ENCODE assay signal across 8 cellular contexts in genomic region chr15:69031013-69032001, GRCh38. TPM values are rescaled to one million over a fixed set of nuclear protein-coding genes. Genes with fewer than 3 reads are reported as not detected.
A peak's percentile ranks its signal among the peaks of the same experiment; 100 is the strongest.
DNase-seq lines count a peak whose midpoint lies in the region; ATAC-seq and TF ChIP-seq lines count a peak whose summit lies in the region.

No MANE protein-coding gene starts in this region.

- H3K4me3 ChIP-seq in AG04450 (ENCODE audit: low read depth, low read length) (peak overlapping the region; percentile 44), HCT116 (replicated peaks in 1 of 2; ENCODE audit: low read depth in 1 of 2, low read length in 2 of 2) (peak overlapping the region; percentile 44 to 59), WI38 (ENCODE audit: low read depth, low read length) (peak overlapping the region; percentile 40), ectodermal cell (ENCODE audit: insufficient read depth, low read depth, low read length) (peak overlapping the region; percentile 34), lung (no peak overlapping the region), stomach (peak overlapping the region; percentile 31 to 45 (median 32))

- DNase-seq in AG04450 (ENCODE audit: low read depth, low spot score) (no peak), HCT116 (ENCODE audit: low read depth, low spot score) (peak; percentile 65), lung (ENCODE audit: low spot score) (peak; percentile 39), stomach (peak; percentile 41), H4 (ENCODE audit: low spot score) (no peak)

- POLR2A ChIA-PET in AG04450 (lab: Yijun Ruan, JAX), result interaction anchor here (0.7 kb wide), 1 partner anchor 18 kb away, joined by 3 read pairs; no protein-coding TSS in a partner anchor
- POLR2A ChIA-PET in HCT116 (lab: Charles Lee), result interaction anchor here (0.9 kb wide), 1 partner anchor 14 kb away, joined by 4 read pairs; no protein-coding TSS in a partner anchor

- TF ChIP-seq POLR2A in HCT116 (IDR thresholded peaks at IDR 0.05; ENCODE audit: borderline replicate concordance, extremely low read depth, insufficient read depth, insufficient read length) (no peak), stomach (IDR thresholded peaks at IDR 0.05) (no peak)

- no peaks in the 10 kb centered on the region for H3K36me3 ChIP-seq in HCT116 (ENCODE audit: control insufficient read depth in 1 of 2, insufficient read depth in 2 of 2, low read length in 2 of 2)
- no peaks in the 10 kb centered on the region for H3K36me3 ChIP-seq in ectodermal cell (ENCODE audit: control insufficient read depth, insufficient read depth, low read length)
- H3K36me3 ChIP-seq in lung (ENCODE audit: control insufficient read depth in 2 of 2, insufficient read depth in 2 of 2, low read length in 2 of 2), result no peaks in the 10 kb centered on the region
- no peaks in the 10 kb centered on the region for H3K36me3 ChIP-seq in stomach

- no peak for TF ChIP-seq EP300 in stomach (IDR thresholded peaks at IDR 0.05)

- CTCF ChIA-PET in AG04450 (lab: Charles Lee), result interaction anchor here (0.6 to 1.8 kb wide), 13 partner anchors 10 to 428 kb away, joined by 3 to 8 read pairs (median 3); no protein-coding TSS in a partner anchor
- CTCF ChIA-PET in HCT116 (lab: Charles Lee), result interaction anchor here (0.6 to 2.2 kb wide), 21 partner anchors 8 to 778 kb away, joined by 3 to 13 read pairs (median 5); no protein-coding TSS in a partner anchor

- H3K79me2 ChIP-seq in HCT116 (ENCODE audit: insufficient read depth, low read length), result no peaks in the 10 kb centered on the region

- H3K9ac ChIP-seq in HCT116 (ENCODE audit: low read length), result peak overlapping the region; percentile 35; the same call in 1 of the 2 replicates

- H3K4me1 ChIP-seq in HCT116 (ENCODE audit: control insufficient read depth in 1 of 2, insufficient read depth in 2 of 2, low read length in 2 of 2) (peaks cover 7 to 49% of the 10 kb centered on the region in 2 experiments; a peak in 3 of 4 replicates), ectodermal cell (ENCODE audit: control insufficient read depth, insufficient read depth, low read length) (no peaks in the 10 kb centered on the region), lung (ENCODE audit: control insufficient read depth in 2 of 2, insufficient read depth in 2 of 2, low read length in 2 of 2) (peaks cover 0 to 3% of the 10 kb centered on the region in 2 donors), stomach (peaks cover 7 to 9% (median 8%) of the 10 kb centered on the region in 4 donors)

- no peaks in the 10 kb centered on the region for H3K9me2 ChIP-seq in HCT116 (ENCODE audit: insufficient read depth)

- TF ChIP-seq CTCF in AG04450 (IDR thresholded peaks at IDR 0.05; ENCODE audit: low read depth, low read length) (peak; percentile 55), HCT116 (IDR thresholded peaks at IDR 0.05 in 2 of 3, conservative IDR thresholded peaks at IDR 0.05 in 1 of 3; ENCODE audit: borderline replicate concordance in 1 of 3, insufficient read depth in 1 of 3, low read depth in 2 of 3, low read length in 2 of 3) (peak; percentile 47 to 71 (median 71); a peak in 5 of 6 replicates), WI38 (IDR thresholded peaks at IDR 0.05; ENCODE audit: low read depth, low read length) (peak; percentile 38), lung (IDR thresholded peaks at IDR 0.05; ENCODE audit: control extremely low read depth, extremely low read depth) (peak; percentile 14), stomach (IDR thresholded peaks at IDR 0.05) (peak in 5 of 7 experiments; percentile 13 to 41 (median 26))

- peaks cover 22% of the 10 kb centered on the region for H3K27me3 ChIP-seq in AG04450 (ENCODE audit: control insufficient read depth, insufficient read depth, low read length)
- no peaks in the 10 kb centered on the region for H3K27me3 ChIP-seq in HCT116 (ENCODE audit: insufficient read depth, low read length)
- H3K27me3 ChIP-seq in ectodermal cell (ENCODE audit: control insufficient read depth, insufficient read depth, low read length, poor library complexity, severe bottlenecking), result peaks cover 21% of the 10 kb centered on the region
- H3K27me3 ChIP-seq in lung (ENCODE audit: control insufficient read depth, insufficient read depth), result no peaks in the 10 kb centered on the region
- peaks cover 0 to 39% (median 0%) of the 10 kb centered on the region in 3 donors for H3K27me3 ChIP-seq in stomach

- RAD21 ChIA-PET in HCT116 (lab: Charles Lee; ENCODE audit: low non-redundant PET in 1 of 2, low total read pairs in 2 of 2, uncharacterized antibody in 2 of 2, unreplicated experiment in 2 of 2), result interaction anchor here (0.6 to 1.2 kb wide), 3 partner anchors 17 to 383 kb away, joined by 3 to 5 read pairs (median 3); partner anchors contain the start of genes KIF23 (in 1 of the 2) and NOX5 (in 1 of the 2)

- no TSS peak for BruUV-seq in HCT116 (replicated peaks; lab: Mats Ljungman, UMichigan)

- intact Hi-C loops in HCT116 (cut with micrococcal nuclease) (no loop called here), stomach (cut with DNase I; ENCODE audit: low total_unique reads) (no loop called here)

- no peak overlapping the region for H3K27ac ChIP-seq in AG04450 (ENCODE audit: low read depth, low read length)
- no peak overlapping the region for H3K27ac ChIP-seq in HCT116 (ENCODE audit: low read depth, low read length)
- no peak overlapping the region for H3K27ac ChIP-seq in ectodermal cell (ENCODE audit: insufficient read depth, low read depth, low read length, poor library complexity, severe bottlenecking)
- H3K27ac ChIP-seq in lung (ENCODE audit: low read depth in 1 of 2, low read length in 1 of 2), result no peak overlapping the region
- no peak overlapping the region for H3K27ac ChIP-seq in stomach

- no peaks in the 10 kb centered on the region for H4K20me1 ChIP-seq in HCT116 (ENCODE audit: insufficient read depth)

- TF ChIP-seq RAD21 in HCT116 (IDR thresholded peaks at IDR 0.05; ENCODE audit: low read depth), result peak; percentile 61

- 19% methylated on average over 42 of the region's 42 CpGs for WGBS in ectodermal cell, 2 experiments
- 14 to 17% methylated on average over 42 of the region's 42 CpGs for WGBS in lung, 2 donors
- WGBS in stomach, 5 donors, result 12 to 49% (median 14%) methylated on average over 11 to 42 of the region's 42 CpGs

- ATAC-seq in HCT116 (peak; percentile 91), lung (ENCODE audit: insufficient read depth, low FRiP score) (no peak), GM21367 (IDR thresholded peaks at IDR 0.05; ENCODE audit: unreplicated experiment) (no peak)

- H3K4me2 ChIP-seq in HCT116 (ENCODE audit: low read length), result peak overlapping the region; percentile 94

- H2AFZ ChIP-seq in HCT116 (ENCODE audit: low read depth, low read length, poor library complexity, severe bottlenecking), result peak overlapping the region; percentile 98

- H3K9me3 ChIP-seq in AG04450 (ENCODE audit: control insufficient read depth, insufficient read depth, low read length) (peaks cover 4% of the 10 kb centered on the region; the same call in 1 of the 2 replicates), HCT116 (ENCODE audit: control insufficient read depth in 1 of 2, insufficient read depth in 1 of 2, low read depth in 1 of 2, low read length in 2 of 2) (no peaks in the 10 kb centered on the region), ectodermal cell (ENCODE audit: control insufficient read depth, low read length) (no peaks in the 10 kb centered on the region), lung (ENCODE audit: control insufficient read depth in 2 of 2, insufficient read depth in 1 of 2, low read length in 1 of 2) (no peaks in the 10 kb centered on the region), stomach (no peaks in the 10 kb centered on the region)

TF ChIP-seq in HCT116, 20 proteins besides CTCF, POLR2A, EP300 and RAD21 (continues in another document):
- no peak for TF ChIP-seq ATF3 (IDR thresholded peaks at IDR 0.05)
- peak; percentile 47; the same call in 1 of the 2 replicates for TF ChIP-seq POLR2AphosphoS5 (IDR thresholded peaks at IDR 0.05; ENCODE audit: low read depth, low read length)
- TF ChIP-seq EGR1 (IDR thresholded peaks at IDR 0.05; ENCODE audit: low read depth), result no peak
- no peak for TF ChIP-seq SRF (IDR thresholded peaks at IDR 0.05; ENCODE audit: low read depth)
- no peak for TF ChIP-seq FOSL1 (IDR thresholded peaks at IDR 0.05; ENCODE audit: low read depth)
- TF ChIP-seq ZNF274 (IDR thresholded peaks at IDR 0.05; ENCODE audit: low read depth, low read length), result no peak
- peak; percentile 26 for TF ChIP-seq TCF7L2 (IDR thresholded peaks at IDR 0.05; ENCODE audit: borderline replicate concordance, extremely low read depth, insufficient read depth, insufficient read length)

RNA-seq across cellular contexts. Expression of gene NOX5, which starts 16.8 kb away (rescaled TPM):
- polyA plus RNA-seq in AG04450 (2011; rRNA removed) (0.15 TPM in 2 replicates), lung (under 1 TPM; 0.03 to 0.08 TPM), stomach (under 1 TPM; under 0.01 to 0.92 (median 0.18) TPM)
- polyA minus RNA-seq in AG04450 (2011; rRNA and poly(A)+ RNA removed), result 0.13 TPM in 1 of 2 replicates, not detected in the other
- total RNA-seq in HCT116 (2021; ENCODE audit: unreplicated experiment) (0.91 TPM), lung (under 1 TPM; 0.09 to 0.77 TPM), stomach (under 1 TPM in 3 of 5 donors, not detected in 2; 0.14 to 0.29 (median 0.18) TPM)
- 0.22 and 0.34 TPM in 2 replicates for polyA plus RNA-seq in HCT116 (2012)
- not detected for polyA plus RNA-seq in ectodermal cell (2013, experiment 1 of 4)
- polyA plus RNA-seq in ectodermal cell (2013, experiment 2 of 4), result 0.04 TPM
- not detected for polyA plus RNA-seq in ectodermal cell (2013, experiment 3 of 4)
- 0.04 TPM for polyA plus RNA-seq in ectodermal cell (2013, experiment 4 of 4)
- not detected in 2 replicates for total RNA-seq in H4 (2014; rRNA removed; shearing (Covaris generic))

Comparison
In these comparisons a context has a peak if more than half of its experiments do, and no peak if none do; other contexts are left out.
1. DNase-seq: peak in HCT116 (single experiment), lung (single experiment) and stomach (single experiment); none in AG04450 (single experiment) and H4 (single experiment).
2. CTCF ChIP-seq: peak in every context shown above with its lines; median percentile 71 in HCT116; 55 in AG04450; 38 in WI38; 26 in stomach; 14 in lung.